Comparison of ENCODE assay signal across 1 cellular context in genomic region chr20:44419131-44419844, GRCh38.
TF ChIP-seq lines count a peak whose summit lies in the region.

No MANE protein-coding gene starts in this region.

TF ChIP-seq in HepG2, 621 proteins besides CTCF, POLR2A, EP300 and RAD21 (continued from another document and continues in another):
- TF ChIP-seq FOXO4 (CRISPR knock-in tag; conservative IDR thresholded peaks at IDR 0.05) (0 out of 2 replicates have a peak, but pooled peaks have one; percentile 46), ZNF563 (CRISPR knock-in tag; IDR thresholded peaks at IDR 0.05) (0 out of 2 replicates have a peak, but pooled peaks have one; percentile 33), ZNF160 (CRISPR knock-in tag; IDR thresholded peaks at IDR 0.05) (0 out of 2 replicates have a peak, but pooled peaks have one; percentile 48), ZKSCAN8 (CRISPR knock-in tag; IDR thresholded peaks at IDR 0.05; ENCODE audit: borderline replicate concordance) (peak; percentile 84; the same call in 1 of the 2 replicates), ATF7-NPFF (CRISPR knock-in tag; IDR thresholded peaks at IDR 0.05; ENCODE audit: low read depth) (peak; percentile 40), ZBTB8A (CRISPR knock-in tag; IDR thresholded peaks at IDR 0.05; ENCODE audit: borderline replicate concordance, low read depth) (no peak), IRF2 (CRISPR knock-in tag; IDR thresholded peaks at IDR 0.05) (peak; percentile 90), RFX5 (IDR thresholded peaks at IDR 0.05; ENCODE audit: low read depth, low read length) (no peak; the same call in 1 of the 2 replicates), RNF2 (conservative IDR thresholded peaks at IDR 0.05; ENCODE audit: low read depth) (no peak), CBX1 (IDR thresholded peaks at IDR 0.05; ENCODE audit: low read depth) (peak; percentile 84), ISX (CRISPR knock-in tag; conservative IDR thresholded peaks at IDR 0.05) (no peak), ZNF629 (CRISPR knock-in tag; conservative IDR thresholded peaks at IDR 0.05) (peak; percentile 100), MYPOP (CRISPR knock-in tag; IDR thresholded peaks at IDR 0.05) (no peak), ZNF549 (CRISPR knock-in tag; IDR thresholded peaks at IDR 0.05) (no peak), ZBTB43 (CRISPR knock-in tag; conservative IDR thresholded peaks at IDR 0.05) (no peak), SATB2 (CRISPR knock-in tag; IDR thresholded peaks at IDR 0.05) (no peak), ZFP62 (CRISPR knock-in tag; IDR thresholded peaks at IDR 0.05) (no peak), BCL3 (CRISPR knock-in tag; IDR thresholded peaks at IDR 0.05) (0 out of 2 replicates have a peak, but pooled peaks have one; percentile 23), MIER3 (CRISPR knock-in tag; IDR thresholded peaks at IDR 0.05; ENCODE audit: borderline replicate concordance) (peak; percentile 96; the same call in 1 of the 2 replicates), MTA3 (CRISPR knock-in tag; IDR thresholded peaks at IDR 0.05) (no peak), ZNF431 (CRISPR knock-in tag; IDR thresholded peaks at IDR 0.05; ENCODE audit: borderline replicate concordance, low read depth) (no peak; the same call in 1 of the 2 replicates), KDM4B (CRISPR knock-in tag; IDR thresholded peaks at IDR 0.05) (peak; percentile 72), TEAD3 (CRISPR knock-in tag; optimal IDR thresholded peaks at IDR 0.05; ENCODE audit: borderline replicate concordance) (peak; percentile 92), PBX3 (CRISPR knock-in tag; IDR thresholded peaks at IDR 0.05; ENCODE audit: borderline replicate concordance) (no peak), POLR2G (IDR thresholded peaks at IDR 0.05; ENCODE audit: low read depth, low read length) (no peak; the same call in 1 of the 2 replicates), JUND (CRISPR knock-in tag; IDR thresholded peaks at IDR 0.05) (peak; percentile 99), ZNF256 (CRISPR knock-in tag; conservative IDR thresholded peaks at IDR 0.05) (no peak; the same call in 1 of the 2 replicates), MLX (CRISPR knock-in tag; IDR thresholded peaks at IDR 0.05) (peak; percentile 90), HINFP (CRISPR knock-in tag; IDR thresholded peaks at IDR 0.05; ENCODE audit: low read depth) (no peak), ZFX (CRISPR knock-in tag; IDR thresholded peaks at IDR 0.05; ENCODE audit: low read depth) (peak; percentile 39), TARDBP (CRISPR knock-in tag; IDR thresholded peaks at IDR 0.05) (peak; percentile 80; the same call in 1 of the 2 replicates), ZNF34 (CRISPR knock-in tag; IDR thresholded peaks at IDR 0.05; ENCODE audit: borderline replicate concordance) (0 out of 2 replicates have a peak, but pooled peaks have one; percentile 85), DRAP1 (CRISPR knock-in tag; IDR thresholded peaks at IDR 0.05) (peak; percentile 56; the same call in 1 of the 2 replicates), MXI1 (IDR thresholded peaks at IDR 0.05; ENCODE audit: borderline replicate concordance, low read depth, low read length) (peak; percentile 45; the same call in 1 of the 3 replicates), HCFC1 (IDR thresholded peaks at IDR 0.05; ENCODE audit: low read depth, low read length) (peak; percentile 29; the same call in 1 of the 2 replicates), KLF16 (CRISPR knock-in tag; IDR thresholded peaks at IDR 0.05) (peak in 1 of 2 experiments; percentile 88; a peak in 2 of 4 replicates), ZNF207 (IDR thresholded peaks at IDR 0.05; ENCODE audit: borderline replicate concordance) (no peak), RXRB (CRISPR knock-in tag; IDR thresholded peaks at IDR 0.05; ENCODE audit: borderline replicate concordance) (peak; percentile 98), FOXC1 (CRISPR knock-in tag; IDR thresholded peaks at IDR 0.05; ENCODE audit: borderline replicate concordance) (peak; percentile 82; the same call in 1 of the 2 replicates), KMT2A (CRISPR knock-in tag; IDR thresholded peaks at IDR 0.05) (no peak), CENPX (CRISPR knock-in tag; IDR thresholded peaks at IDR 0.05) (no peak), CERS6 (CRISPR knock-in tag; IDR thresholded peaks at IDR 0.05) (no peak), ZNF180 (CRISPR knock-in tag; IDR thresholded peaks at IDR 0.05; ENCODE audit: borderline replicate concordance, low read depth) (no peak), TIGD3 (CRISPR knock-in tag; IDR thresholded peaks at IDR 0.05; ENCODE audit: borderline replicate concordance) (no peak; the same call in 1 of the 2 replicates), GABPB1 (CRISPR knock-in tag; IDR thresholded peaks at IDR 0.05) (peak; percentile 66), NFKBIZ (CRISPR knock-in tag; IDR thresholded peaks at IDR 0.05) (0 out of 2 replicates have a peak, but pooled peaks have one; percentile 21), REL (CRISPR knock-in tag; conservative IDR thresholded peaks at IDR 0.05) (no peak), ZNF512B (CRISPR knock-in tag; IDR thresholded peaks at IDR 0.05; ENCODE audit: borderline replicate concordance) (no peak), ZSCAN25 (CRISPR knock-in tag; IDR thresholded peaks at IDR 0.05) (peak; percentile 62; the same call in 1 of the 2 replicates)
